Comparison of ENCODE assay signal across 24 cellular contexts in the genomic region with DNA sequence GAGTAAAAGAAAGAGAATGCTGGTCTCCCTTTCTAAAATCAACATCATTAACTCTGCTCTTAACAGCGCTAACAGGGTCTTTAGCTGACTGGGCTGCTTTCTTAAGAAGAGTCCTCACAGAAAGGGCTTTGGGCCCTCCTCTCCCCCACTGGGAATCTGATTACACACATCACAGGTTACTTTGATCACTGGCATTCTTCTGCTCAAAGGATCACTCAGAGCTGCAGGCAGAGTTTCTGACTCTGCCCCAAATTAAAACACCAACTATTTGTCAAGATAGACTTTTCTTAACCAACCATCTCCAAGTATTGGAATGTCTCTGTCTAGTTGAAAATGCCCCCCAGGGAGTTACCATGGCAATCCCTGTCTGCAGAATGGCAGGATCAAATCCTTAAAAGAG. TPM values are rescaled to one million over a fixed set of nuclear protein-coding genes. Genes with fewer than 3 reads are reported as not detected.
"Had no signal": no experiment of that assay in that cellular context is flagged by ENCODE, and none has a peak within 500 bp of the region (broad histone marks: within the 10 kb centered on the region; RNA-seq: fewer than 3 reads in every experiment).

No MANE protein-coding gene starts in this region.

- H3K27ac ChIP-seq: ascending aorta, cardiac muscle cell, dorsolateral prefrontal cortex, esophagus muscularis mucosa, hepatocyte, skin epidermis, thyroid gland, uterus had no signal

- H3K79me2 ChIP-seq: hepatocyte had no signal

- H3K9me3 Mint-ChIP-seq: activated naive CD4-positive, alpha-beta T cell treated with anti-CD3 and anti-CD28 coated beads for 36 hours; activated naive CD8-positive, alpha-beta T cell treated with anti-CD3 and anti-CD28 coated beads, Interleukin-2, amount 50 U/mL, for 24 hours; T-cell had no signal

- H3K36me3 ChIP-seq: ascending aorta, cardiac muscle cell, esophagus muscularis mucosa, thyroid gland, uterus had no signal

- DNase-seq: activated CD4-positive, alpha-beta T cell treated with anti-CD3 and anti-CD28 coated beads, Interleukin-2, amount 50 U/mL, for 4 hours; activated CD4-positive, CD25-positive, alpha-beta regulatory T cell treated with anti-CD3 and anti-CD28 coated beads, Interleukin-2, amount 50 U/mL, for 72 hours; activated naive CD4-positive, alpha-beta T cell treated with anti-CD3 and anti-CD28 coated beads for 36 hours; activated naive CD8-positive, alpha-beta T cell treated with anti-CD3 and anti-CD28 coated beads, Interleukin-2, amount 50 U/mL, for 24 hours; activated T-cell treated with anti-CD3 and anti-CD28 coated beads for 4 hours; dorsolateral prefrontal cortex; left colon; mucosa of descending colon; naive thymus-derived CD4-positive, alpha-beta T cell; nucleus accumbens; right cardiac atrium; stimulated activated CD4-positive, alpha-beta T cell treated with anti-CD3 and anti-CD28 coated beads, Interleukin-15, amount 100 ng/mL, for 24 hours; stimulated activated CD4-positive, alpha-beta T cell treated with anti-CD3 and anti-CD28 coated beads, Interleukin-4, amount 100 ng/mL, for 1 hour; stimulated activated naive B cell treated with anti-CD40 and anti-IgM and Interleukin-4, amounts not matched to agents 10 μg/mL and 1 μg/mL and 100 μg/mL, for 72 hours; T-cell; T1000; thyroid gland; uterus had no signal

- H3K27me3 Mint-ChIP-seq: activated naive CD8-positive, alpha-beta T cell treated with anti-CD3 and anti-CD28 coated beads, Interleukin-2, amount 50 U/mL, for 24 hours had no signal

- H3K9me3 ChIP-seq: ascending aorta, esophagus muscularis mucosa, mucosa of descending colon, thyroid gland, uterus had no signal

- H3K36me3 Mint-ChIP-seq: naive thymus-derived CD4-positive, alpha-beta T cell; stimulated activated naive B cell treated with anti-CD40 and anti-IgM and Interleukin-4, amounts not matched to agents 10 μg/mL and 1 μg/mL and 100 μg/mL, for 72 hours; T-cell had no signal

- H3K4me2 ChIP-seq: hepatocyte had no signal

- H3K27ac Mint-ChIP-seq: activated naive CD4-positive, alpha-beta T cell treated with anti-CD3 and anti-CD28 coated beads for 36 hours; activated naive CD8-positive, alpha-beta T cell treated with anti-CD3 and anti-CD28 coated beads, Interleukin-2, amount 50 U/mL, for 24 hours; naive thymus-derived CD4-positive, alpha-beta T cell; stimulated activated naive B cell treated with anti-CD40 and anti-IgM and Interleukin-4, amounts not matched to agents 10 μg/mL and 1 μg/mL and 100 μg/mL, for 72 hours; T-cell had no signal

- H3K4me3 ChIP-seq: ascending aorta, cardiac muscle cell, dorsolateral prefrontal cortex, esophagus muscularis mucosa, hepatocyte, lung, mucosa of descending colon, skin epidermis, thyroid gland, uterus had no signal

- ATAC-seq: activated naive CD8-positive, alpha-beta T cell treated with anti-CD3 and anti-CD28 coated beads, Interleukin-2, amount 50 U/mL, for 24 hours; left colon; mucosa of descending colon; naive thymus-derived CD4-positive, alpha-beta T cell; right cardiac atrium; stimulated activated naive B cell treated with anti-CD40 and anti-IgM and Interleukin-4, amounts not matched to agents 10 μg/mL and 1 μg/mL and 100 μg/mL, for 72 hours; T-cell had no signal

- H3K27me3 ChIP-seq: ascending aorta, cardiac muscle cell, thyroid gland, uterus had no signal

- H2AFZ ChIP-seq: hepatocyte had no signal

- H3K4me1 ChIP-seq: ascending aorta, thyroid gland, uterus had no signal

- H3K4me3 Mint-ChIP-seq: activated naive CD4-positive, alpha-beta T cell treated with anti-CD3 and anti-CD28 coated beads for 36 hours; activated naive CD8-positive, alpha-beta T cell treated with anti-CD3 and anti-CD28 coated beads, Interleukin-2, amount 50 U/mL, for 24 hours; naive thymus-derived CD4-positive, alpha-beta T cell; stimulated activated naive B cell treated with anti-CD40 and anti-IgM and Interleukin-4, amounts not matched to agents 10 μg/mL and 1 μg/mL and 100 μg/mL, for 72 hours; T-cell had no signal

- H3K4me1 Mint-ChIP-seq: activated naive CD8-positive, alpha-beta T cell treated with anti-CD3 and anti-CD28 coated beads, Interleukin-2, amount 50 U/mL, for 24 hours; stimulated activated naive B cell treated with anti-CD40 and anti-IgM and Interleukin-4, amounts not matched to agents 10 μg/mL and 1 μg/mL and 100 μg/mL, for 72 hours; T-cell had no signal

RNA-seq across cellular contexts. Expression of a gene that starts 31.1 kb away (rescaled TPM):
- total RNA-seq: ascending aorta, esophagus muscularis mucosa, left colon, right cardiac atrium had no signal
- polyA plus RNA-seq: hepatocyte, right cardiac atrium had no signal
